23 cellular contexts compared by ENCODE assay signal in the genomic region with DNA sequence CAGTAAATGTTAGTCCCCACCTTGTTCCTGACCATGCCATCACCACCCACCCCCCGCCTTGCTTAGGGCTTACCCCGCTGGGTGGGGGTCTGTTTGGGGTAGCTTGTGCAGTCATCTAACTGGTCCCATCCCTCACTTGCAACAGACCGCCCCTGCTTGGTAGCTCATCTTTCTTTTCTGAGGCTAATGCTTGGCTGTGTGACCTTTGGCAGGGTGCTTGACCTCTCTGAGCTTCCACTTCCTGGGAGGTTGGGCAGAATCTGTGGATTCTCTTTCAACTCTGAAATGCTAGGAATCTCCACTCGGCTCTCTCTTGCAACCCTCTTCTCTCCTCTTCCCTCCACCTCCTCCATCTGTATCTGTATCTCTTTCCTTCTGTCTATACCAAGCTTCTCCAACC.
DNase-seq lines count a peak whose midpoint lies in the region; ATAC-seq, FAIRE-seq and TF ChIP-seq lines count a peak whose summit lies in the region.
"Had no signal": no experiment of that assay in that cellular context is flagged by ENCODE, and none has a peak within 500 bp of the region (broad histone marks: within the 10 kb centered on the region; RNA-seq: fewer than 3 reads in every experiment).

No MANE protein-coding gene starts in this region.

- no peak overlapping the region for H3K4ac ChIP-seq in mesenchymal stem cell (ENCODE audit: low read depth in 1 of 2, low read length in 2 of 2)

- no peak overlapping the region for H2AK5ac ChIP-seq in mesenchymal stem cell (ENCODE audit: low read length, severe bottlenecking)

- peak; percentile 40 for FAIRE-seq in urothelium cell line (lab: Jason Lieb, UNC)
- FAIRE-seq: G401.6, GM12892, GM18507, H54 had no signal

- peaks cover 0 to 34% of the 10 kb centered on the region in 2 experiments for H3K27me3 ChIP-seq in mesenchymal stem cell (ENCODE audit: control insufficient read depth in 1 of 2, insufficient read depth in 1 of 2, low read length in 2 of 2)
- H3K27me3 ChIP-seq: BE2C had no signal

- H4K91ac ChIP-seq in mesenchymal stem cell (ENCODE audit: low read length), result peak overlapping the region; percentile 5

- H3K9me3 ChIP-seq in HEK293 (ENCODE audit: control insufficient read depth, insufficient read depth, low read depth, low read length) (no peaks in the 10 kb centered on the region), mesenchymal stem cell (ENCODE audit: control insufficient read depth, low read length) (no peaks in the 10 kb centered on the region)
- H3K9me3 ChIP-seq: BE2C had no signal

- peaks cover 8% of the 10 kb centered on the region for H3K9me3 Mint-ChIP-seq in WTC11
- H3K9me3 Mint-ChIP-seq: HFFc6 had no signal

- no peak overlapping the region for H3K18ac ChIP-seq in mesenchymal stem cell (ENCODE audit: low read depth in 1 of 2, low read length in 2 of 2)

- no peak overlapping the region for H3K4me3 ChIP-seq in HEK293 (ENCODE audit: low read depth, low read length)
- H3K4me3 ChIP-seq in mesenchymal stem cell (ENCODE audit: insufficient read depth in 1 of 2, low read depth in 1 of 2, low read length in 2 of 2), result no peak overlapping the region
- H3K4me3 ChIP-seq: GM23248 had no signal

- H3K23ac ChIP-seq in mesenchymal stem cell (ENCODE audit: low read length in 2 of 2), result no peak overlapping the region

- no peak overlapping the region for H3K4me3 Mint-ChIP-seq in WTC11
- H3K4me3 Mint-ChIP-seq: CD4-positive, CD25-positive, alpha-beta regulatory T cell; CD8-positive, alpha-beta memory T cell; HFFc6 had no signal

- TF ChIP-seq POLR2A in erythroblast (IDR thresholded peaks at IDR 0.05; ENCODE audit: low read length), result no peak

- H3K9ac ChIP-seq in mesenchymal stem cell (ENCODE audit: low read length), result no peak overlapping the region
- H3K9ac ChIP-seq: GM23248 had no signal

- H2BK5ac ChIP-seq in mesenchymal stem cell (ENCODE audit: low read depth, low read length, poor library complexity, severe bottlenecking), result no peak overlapping the region

- H3K36me3 ChIP-seq in HEK293 (ENCODE audit: control insufficient read depth in 2 of 2, insufficient read depth in 1 of 2, low read length in 2 of 2) (no peaks in the 10 kb centered on the region), mesenchymal stem cell (ENCODE audit: control insufficient read depth in 1 of 2, insufficient read depth in 2 of 2, low read depth in 1 of 2, low read length in 2 of 2) (no peaks in the 10 kb centered on the region)
- H3K36me3 ChIP-seq: BE2C had no signal

- H3K27ac ChIP-seq in HEK293 (ENCODE audit: extremely low read depth, low read depth, low read length), result no peak overlapping the region
- no peak overlapping the region for H3K27ac ChIP-seq in mesenchymal stem cell (ENCODE audit: low read length, poor library complexity, severe bottlenecking)
- H3K27ac ChIP-seq: GM23248 had no signal

- H3K27me3 Mint-ChIP-seq in WTC11 (ENCODE audit: low read depth), result no peaks in the 10 kb centered on the region

- peaks cover 17% of the 10 kb centered on the region for H3K4me1 Mint-ChIP-seq in WTC11
- H3K4me1 Mint-ChIP-seq: CD4-positive, CD25-positive, alpha-beta regulatory T cell; CD8-positive, alpha-beta memory T cell had no signal

- no peak overlapping the region for H3K27ac Mint-ChIP-seq in WTC11
- H3K27ac Mint-ChIP-seq: CD4-positive, CD25-positive, alpha-beta regulatory T cell; CD8-positive, alpha-beta memory T cell; HFFc6 had no signal

- no peaks in the 10 kb centered on the region for H3K36me3 Mint-ChIP-seq in WTC11
- H3K36me3 Mint-ChIP-seq: CD4-positive, CD25-positive, alpha-beta regulatory T cell; CD8-positive, alpha-beta memory T cell had no signal

- H3K4me2 ChIP-seq in mesenchymal stem cell (ENCODE audit: low read length, poor library complexity, severe bottlenecking), result no peak overlapping the region

- no peak overlapping the region for H2BK120ac ChIP-seq in mesenchymal stem cell (ENCODE audit: low read depth, low read length)

- H3K14ac ChIP-seq in mesenchymal stem cell (ENCODE audit: low read length in 2 of 2), result peak overlapping the region in 1 of 2 experiments; percentile 7

- ATAC-seq in WTC11, result no peak; the same call in 1 of the 2 replicates
- ATAC-seq in SK-N-SH treated with all-trans-retinoic acid at 6 μM for 48 hours, result no peak
- ATAC-seq in HG02973 (IDR thresholded peaks at IDR 0.05; ENCODE audit: unreplicated experiment), result no peak

- H2AFZ ChIP-seq in mesenchymal stem cell (ENCODE audit: low read depth, low read length), result no peak overlapping the region
- H2AFZ ChIP-seq: GM23248 had no signal

- H2BK15ac ChIP-seq in mesenchymal stem cell (ENCODE audit: low read depth, poor library complexity, severe bottlenecking), result no peak overlapping the region

- WGBS in mesenchymal stem cell, result 53% methylated on average over 4 of the region's 4 CpGs

- H4K8ac ChIP-seq in mesenchymal stem cell (ENCODE audit: low read length), result no peak overlapping the region

- POLR2A ChIA-PET in HEK293 (lab: Yijun Ruan, JAX), result no interaction called here
- POLR2A ChIA-PET in WTC11 (lab: Charles Lee), result interaction anchor here (1.0 kb wide), 1 partner anchor 36 kb away, joined by 3 read pairs; no protein-coding TSS in a partner anchor

- no peaks in the 10 kb centered on the region for H3K79me1 ChIP-seq in mesenchymal stem cell (replicated peaks; ENCODE audit: low read length, poor library complexity, severe bottlenecking)

- TF ChIP-seq CTCF in HEK293 (tag by site-specific recombination; IDR thresholded peaks at IDR 0.05) (no peak), WTC11 (IDR thresholded peaks at IDR 0.05) (no peak)

- CTCF ChIA-PET in HEK293 (lab: Yijun Ruan, JAX), result interaction anchor here (0.6 kb wide), 1 partner anchor 194 kb away, joined by 3 read pairs; no protein-coding TSS in a partner anchor
- CTCF ChIA-PET in WTC11 (lab: Charles Lee), result interaction anchor here (1.6 kb wide), 1 partner anchor 27 kb away, joined by 7 read pairs; no protein-coding TSS in a partner anchor

- no peaks in the 10 kb centered on the region for H3K4me1 ChIP-seq in HEK293 (ENCODE audit: control insufficient read depth, insufficient read depth, low read length)
- H3K4me1 ChIP-seq in mesenchymal stem cell (ENCODE audit: control insufficient read depth, insufficient read depth, low read depth, low read length), result no peaks in the 10 kb centered on the region
- H3K4me1 ChIP-seq: BE2C had no signal

- no peak overlapping the region for H2BK12ac ChIP-seq in mesenchymal stem cell (ENCODE audit: low read length in 2 of 2)

- DNase-seq in WTC11 (ENCODE audit: low spot score), result no peak
- DNase-seq in mesenchymal stem cell, result no peak
- no peak for DNase-seq in urothelium cell line (ENCODE audit: low spot score)
- no peak for DNase-seq in erythroblast (lab: John Stamatoyannopoulos, UW)
- DNase-seq: ACHN; BE2C; C1 segment of cervical spinal cord; CD4-positive, CD25-positive, alpha-beta regulatory T cell; CD8-positive, alpha-beta memory T cell; COR-L47; DMS 273 treated with DMSO at 0.1 percent for 48 hours; DND-41; EL; GM23248; HCEC 1CT; HFFc6 had no signal

TF ChIP-seq in HEK293, 187 proteins besides CTCF, POLR2A, EP300 and RAD21:
- TF ChIP-seq ZNF423 (tag by site-specific recombination; IDR thresholded peaks at IDR 0.05), result no peak
- TF ChIP-seq ZNF701 (tag by site-specific recombination; IDR thresholded peaks at IDR 0.05), result no peak
- TF ChIP-seq MZF1 (tag by site-specific recombination; IDR thresholded peaks at IDR 0.05; ENCODE audit: borderline replicate concordance), result no peak
- no peak for TF ChIP-seq ZNF629 (tag by site-specific recombination; IDR thresholded peaks at IDR 0.05)
- peak; percentile 70; the same call in 1 of the 2 replicates for TF ChIP-seq ZNF768 (tag by site-specific recombination; IDR thresholded peaks at IDR 0.05)
TF ChIP-seq in HEK293: peak in this region for 1.

TF ChIP-seq in WTC11, 78 proteins besides CTCF, POLR2A, EP300 and RAD21 (continues in another document):
- TF ChIP-seq ZNF423 (CRISPR knock-in tag; IDR thresholded peaks at IDR 0.05), result no peak

TF ChIP-seq in SK-N-SH treated with all-trans-retinoic acid at 6 μM for 48 hours, 23 proteins besides CTCF, POLR2A, EP300 and RAD21 (continues in another document):
- TF ChIP-seq ZC3H10 (CRISPR knock-in tag; IDR thresholded peaks at IDR 0.05), result no peak
- no peak for TF ChIP-seq ZNF565 (CRISPR knock-in tag; conservative IDR thresholded peaks at IDR 0.05; ENCODE audit: low read depth)
- TF ChIP-seq ZFP30 (CRISPR knock-in tag; IDR thresholded peaks at IDR 0.05), result no peak
- TF ChIP-seq OSR1 (CRISPR knock-in tag; IDR thresholded peaks at IDR 0.05), result no peak
- no peak for TF ChIP-seq SNAI2 (CRISPR knock-in tag; IDR thresholded peaks at IDR 0.05)
- no peak for TF ChIP-seq ZFP3 (CRISPR knock-in tag; IDR thresholded peaks at IDR 0.05)
- TF ChIP-seq ARNTL (CRISPR knock-in tag; IDR thresholded peaks at IDR 0.05; ENCODE audit: borderline replicate concordance, low read depth), result no peak
- TF ChIP-seq, protein P1, sequence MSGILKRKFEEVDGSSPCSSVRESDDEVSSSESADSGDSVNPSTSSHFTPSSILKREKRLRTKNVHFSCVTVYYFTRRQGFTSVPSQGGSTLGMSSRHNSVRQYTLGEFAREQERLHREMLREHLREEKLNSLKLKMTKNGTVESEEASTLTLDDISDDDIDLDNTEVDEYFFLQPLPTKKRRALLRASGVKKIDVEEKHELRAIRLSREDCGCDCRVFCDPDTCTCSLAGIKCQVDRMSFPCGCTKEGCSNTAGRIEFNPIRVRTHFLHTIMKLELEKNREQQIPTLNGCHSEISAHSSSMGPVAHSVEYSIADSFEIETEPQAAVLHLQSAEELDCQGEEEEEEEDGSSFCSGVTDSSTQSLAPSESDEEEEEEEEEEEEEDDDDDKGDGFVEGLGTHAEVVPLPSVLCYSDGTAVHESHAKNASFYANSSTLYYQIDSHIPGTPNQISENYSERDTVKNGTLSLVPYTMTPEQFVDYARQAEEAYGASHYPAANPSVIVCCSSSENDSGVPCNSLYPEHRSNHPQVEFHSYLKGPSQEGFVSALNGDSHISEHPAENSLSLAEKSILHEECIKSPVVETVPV (CRISPR knock-in tag; IDR thresholded peaks at IDR 0.05), result no peak
- TF ChIP-seq ESRRG (CRISPR knock-in tag; IDR thresholded peaks at IDR 0.05), result no peak
- TF ChIP-seq BACH2 (CRISPR knock-in tag; IDR thresholded peaks at IDR 0.05; ENCODE audit: borderline replicate concordance), result no peak
- TF ChIP-seq, protein P2, sequence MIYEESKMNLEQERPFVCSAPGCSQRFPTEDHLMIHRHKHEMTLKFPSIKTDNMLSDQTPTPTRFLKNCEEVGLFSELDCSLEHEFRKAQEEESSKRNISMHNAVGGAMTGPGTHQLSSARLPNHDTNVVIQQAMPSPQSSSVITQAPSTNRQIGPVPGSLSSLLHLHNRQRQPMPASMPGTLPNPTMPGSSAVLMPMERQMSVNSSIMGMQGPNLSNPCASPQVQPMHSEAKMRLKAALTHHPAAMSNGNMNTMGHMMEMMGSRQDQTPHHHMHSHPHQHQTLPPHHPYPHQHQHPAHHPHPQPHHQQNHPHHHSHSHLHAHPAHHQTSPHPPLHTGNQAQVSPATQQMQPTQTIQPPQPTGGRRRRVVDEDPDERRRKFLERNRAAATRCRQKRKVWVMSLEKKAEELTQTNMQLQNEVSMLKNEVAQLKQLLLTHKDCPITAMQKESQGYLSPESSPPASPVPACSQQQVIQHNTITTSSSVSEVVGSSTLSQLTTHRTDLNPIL (CRISPR knock-in tag; IDR thresholded peaks at IDR 0.05; ENCODE audit: low read depth), result no peak
- TF ChIP-seq TCF4 (CRISPR knock-in tag; IDR thresholded peaks at IDR 0.05; ENCODE audit: borderline replicate concordance), result no peak
